1 cellular context compared by ENCODE assay signal in genomic region chr3:153072856-153073255, GRCh38.
TF ChIP-seq lines count a peak whose summit lies in the region.

No MANE protein-coding gene starts in this region.

TF ChIP-seq in WTC11, 78 proteins besides CTCF, POLR2A, EP300 and RAD21 (continued from another document):
- TF ChIP-seq FOXP4 (CRISPR knock-in tag; IDR thresholded peaks at IDR 0.05), result no peak
- no peak for TF ChIP-seq ELF4 (CRISPR knock-in tag; IDR thresholded peaks at IDR 0.05; ENCODE audit: low read depth)
- no peak for TF ChIP-seq TP53 (CRISPR knock-in tag; IDR thresholded peaks at IDR 0.05)
- TF ChIP-seq MAX (CRISPR knock-in tag; IDR thresholded peaks at IDR 0.05), result no peak
- no peak for TF ChIP-seq ETV6 (CRISPR knock-in tag; IDR thresholded peaks at IDR 0.05)
- TF ChIP-seq HMGA2 (CRISPR knock-in tag; IDR thresholded peaks at IDR 0.05), result no peak
- TF ChIP-seq SP1 (CRISPR knock-in tag; conservative IDR thresholded peaks at IDR 0.05), result no peak
- no peak for TF ChIP-seq MLX (CRISPR knock-in tag; IDR thresholded peaks at IDR 0.05)
- no peak for TF ChIP-seq USF1 (CRISPR knock-in tag; IDR thresholded peaks at IDR 0.05)
- TF ChIP-seq IRF2 (CRISPR knock-in tag; IDR thresholded peaks at IDR 0.05; ENCODE audit: borderline replicate concordance, low read depth), result no peak
- TF ChIP-seq PREB (CRISPR knock-in tag; IDR thresholded peaks at IDR 0.05; ENCODE audit: borderline replicate concordance), result no peak
